8 cellular contexts compared by ENCODE assay signal in the genomic region with DNA sequence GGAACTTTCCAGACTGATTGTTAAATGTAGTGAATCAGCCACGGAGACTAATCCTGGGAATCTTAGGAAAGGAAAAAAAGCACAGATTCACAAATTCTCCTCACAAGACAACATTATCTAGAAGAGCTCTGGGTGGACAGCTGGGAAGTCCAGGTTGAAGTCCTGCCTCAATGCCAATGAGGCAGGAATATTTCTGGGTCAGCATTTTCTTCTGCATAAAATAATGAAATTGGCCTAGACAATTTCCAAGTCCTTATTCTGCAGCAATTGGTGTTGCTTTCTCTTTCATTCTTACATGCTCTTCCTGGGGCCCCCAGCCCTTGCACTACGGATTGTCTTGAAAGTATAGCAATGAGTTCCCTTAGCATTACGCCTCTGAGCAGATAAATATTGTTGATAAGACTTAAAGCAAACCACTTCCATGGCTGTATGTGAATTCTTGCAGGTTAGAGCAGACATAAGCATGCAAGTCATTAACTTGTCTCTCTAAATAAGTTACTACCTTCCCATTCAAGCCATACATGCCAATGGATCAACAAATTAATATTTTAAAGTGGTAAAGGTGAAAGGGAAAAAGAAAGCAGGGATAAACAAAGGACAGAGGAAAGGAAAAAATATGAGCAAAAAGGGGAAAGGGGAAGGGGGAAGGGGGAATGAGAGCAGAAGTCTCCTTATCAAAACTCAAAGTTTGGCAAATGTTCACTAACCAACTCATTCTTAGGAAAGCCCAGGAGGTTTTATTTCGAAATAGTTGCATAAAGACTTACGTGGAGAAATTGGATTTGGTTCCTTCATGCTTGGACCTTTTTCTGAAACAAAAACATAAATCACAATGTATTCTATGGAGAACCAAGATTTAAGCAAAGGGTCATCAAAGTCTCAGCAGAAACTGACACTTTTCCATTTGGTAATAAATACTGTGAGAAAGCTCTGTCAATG.
DNase-seq lines count a peak whose midpoint lies in the region; ATAC-seq and TF ChIP-seq lines count a peak whose summit lies in the region.

No MANE protein-coding gene starts in this region.

- H3K27ac Mint-ChIP-seq in type B pancreatic cell, result no peak overlapping the region

- H3K9me3 Mint-ChIP-seq in type B pancreatic cell, result no peaks in the 10 kb centered on the region

- DNase-seq in activated naive CD4-positive, alpha-beta T cell treated with anti-CD3 and anti-CD28 coated beads, Interleukin-2, amount 50 U/mL, for 16 hours, result peak; percentile 52
- DNase-seq in renal cortical epithelial cell (ENCODE audit: low read depth) (peak; percentile 33), type B pancreatic cell (ENCODE audit: extremely low spot score, unreplicated experiment) (no peak), left lobe of liver (ENCODE audit: low spot score) (no peak), G401 (ENCODE audit: low spot score) (no peak)

- H3K36me3 Mint-ChIP-seq in type B pancreatic cell, result peaks cover 42% of the 10 kb centered on the region

- H3K27me3 Mint-ChIP-seq in type B pancreatic cell, result no peaks in the 10 kb centered on the region

- ATAC-seq in GM19395 (IDR thresholded peaks at IDR 0.05; ENCODE audit: unreplicated experiment) (peak; percentile 92), HG03342 (IDR thresholded peaks at IDR 0.05; ENCODE audit: unreplicated experiment) (peak; percentile 94), left lobe of liver (no peak), HG03097 (IDR thresholded peaks at IDR 0.05; ENCODE audit: low FRiP score, unreplicated experiment) (no peak)

- no peak for TF ChIP-seq CTCF in type B pancreatic cell (conservative IDR thresholded peaks at IDR 0.05)

- peaks cover 45% of the 10 kb centered on the region for H3K4me1 Mint-ChIP-seq in type B pancreatic cell (ENCODE audit: unreplicated experiment)

- in situ Hi-C loops in G401 (cut with HindIII; ENCODE audit: low sequenced_read_pairs), result no loop called here

- no peak overlapping the region for H3K4me3 Mint-ChIP-seq in type B pancreatic cell

Comparison
In these comparisons a context has a peak if more than half of its experiments do, and no peak if none do; other contexts are left out.
1. ATAC-seq: peak in GM19395 (single experiment) and HG03342 (single experiment); none in left lobe of liver (single experiment) and HG03097 (single experiment).
2. DNase-seq: peak in activated naive CD4-positive, alpha-beta T cell treated with anti-CD3 and anti-CD28 coated beads, Interleukin-2, amount 50 U/mL, for 16 hours (single experiment) and renal cortical epithelial cell (single experiment); none in type B pancreatic cell (single experiment), left lobe of liver (single experiment) and G401 (single experiment).